ENCODE assay signal across 1 cellular context in the genomic region with DNA sequence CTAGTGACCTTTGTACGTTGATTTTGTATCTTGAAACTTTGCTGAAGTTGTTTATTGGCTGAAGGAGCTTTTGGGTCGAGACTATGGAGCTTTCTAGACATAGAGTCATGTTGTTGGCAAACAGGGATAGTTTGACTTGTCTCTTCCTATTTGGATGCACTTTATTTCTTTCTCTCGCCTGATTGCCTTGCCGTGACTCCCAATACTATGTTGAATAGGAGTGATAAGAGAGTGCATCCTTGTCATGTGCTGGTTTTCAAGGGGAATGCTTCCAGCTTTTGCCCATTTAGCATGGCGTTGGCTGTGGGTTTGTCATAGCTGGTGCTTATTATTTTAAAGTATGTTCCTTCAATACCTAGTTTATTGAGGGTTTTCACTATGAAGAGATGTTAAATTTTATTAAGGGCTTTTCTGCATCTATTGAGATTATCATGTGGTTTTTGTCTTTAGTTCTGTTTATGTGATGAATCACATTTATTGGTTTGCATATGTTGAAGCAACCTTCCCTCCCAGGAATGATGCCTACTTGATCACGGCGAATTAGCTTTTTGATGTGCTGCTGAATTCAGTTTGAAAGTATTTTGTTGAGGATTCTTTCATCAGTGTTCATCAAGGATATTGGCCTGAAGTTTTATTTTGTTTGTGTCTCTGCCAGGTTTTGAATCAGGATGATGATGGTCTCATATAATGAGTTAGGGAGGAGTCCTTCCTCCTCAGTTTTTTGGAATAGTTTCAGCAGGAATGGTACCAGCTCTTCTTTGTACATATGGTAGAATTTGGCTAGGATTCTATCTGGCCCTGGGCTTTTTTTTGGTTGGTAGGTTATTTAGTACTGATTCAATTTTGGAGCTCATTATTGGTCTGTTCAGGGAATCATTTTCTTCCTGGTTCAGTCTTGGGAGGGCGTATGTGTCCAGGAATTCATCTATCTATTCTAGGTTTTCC.
TF ChIP-seq lines count a peak whose summit lies in the region.

No MANE protein-coding gene starts in this region.

TF ChIP-seq in SK-N-SH treated with all-trans-retinoic acid at 6 μM for 48 hours, 23 proteins besides CTCF, POLR2A, EP300 and RAD21 (continued from another document):
- TF ChIP-seq, protein P1, sequence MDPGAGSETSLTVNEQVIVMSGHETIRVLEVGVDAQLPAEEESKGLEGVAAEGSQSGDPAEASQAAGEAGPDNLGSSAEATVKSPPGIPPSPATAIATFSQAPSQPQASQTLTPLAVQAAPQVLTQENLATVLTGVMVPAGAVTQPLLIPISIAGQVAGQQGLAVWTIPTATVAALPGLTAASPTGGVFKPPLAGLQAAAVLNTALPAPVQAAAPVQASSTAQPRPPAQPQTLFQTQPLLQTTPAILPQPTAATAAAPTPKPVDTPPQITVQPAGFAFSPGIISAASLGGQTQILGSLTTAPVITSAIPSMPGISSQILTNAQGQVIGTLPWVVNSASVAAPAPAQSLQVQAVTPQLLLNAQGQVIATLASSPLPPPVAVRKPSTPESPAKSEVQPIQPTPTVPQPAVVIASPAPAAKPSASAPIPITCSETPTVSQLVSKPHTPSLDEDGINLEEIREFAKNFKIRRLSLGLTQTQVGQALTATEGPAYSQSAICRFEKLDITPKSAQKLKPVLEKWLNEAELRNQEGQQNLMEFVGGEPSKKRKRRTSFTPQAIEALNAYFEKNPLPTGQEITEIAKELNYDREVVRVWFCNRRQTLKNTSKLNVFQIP (CRISPR knock-in tag; IDR thresholded peaks at IDR 0.05; ENCODE audit: borderline replicate concordance, low read depth): no peak
- TF ChIP-seq ZNF8 (CRISPR knock-in tag; IDR thresholded peaks at IDR 0.05) (no peak), GLIS3 (CRISPR knock-in tag; IDR thresholded peaks at IDR 0.05) (no peak), ZFP3 (CRISPR knock-in tag; IDR thresholded peaks at IDR 0.05) (no peak), PPARA (CRISPR knock-in tag; IDR thresholded peaks at IDR 0.05; ENCODE audit: borderline replicate concordance) (no peak)
